Comparison of ENCODE assay signal across 1 cellular context in genomic region chr11:66688561-66689534, GRCh38.
TF ChIP-seq lines count a peak whose summit lies in the region.

No MANE protein-coding gene starts in this region.

TF ChIP-seq in SK-N-SH treated with all-trans-retinoic acid at 6 μM for 48 hours, 23 proteins besides CTCF, POLR2A, EP300 and RAD21 (continued from another document):
- TF ChIP-seq SNAI2 (CRISPR knock-in tag; IDR thresholded peaks at IDR 0.05) (no peak), ARNTL (CRISPR knock-in tag; IDR thresholded peaks at IDR 0.05; ENCODE audit: borderline replicate concordance, low read depth) (no peak), TOX (CRISPR knock-in tag; IDR thresholded peaks at IDR 0.05; ENCODE audit: borderline replicate concordance) (no peak), ZFP3 (CRISPR knock-in tag; IDR thresholded peaks at IDR 0.05) (no peak), GLIS3 (CRISPR knock-in tag; IDR thresholded peaks at IDR 0.05) (no peak), OSR1 (CRISPR knock-in tag; IDR thresholded peaks at IDR 0.05) (no peak), BACH2 (CRISPR knock-in tag; IDR thresholded peaks at IDR 0.05; ENCODE audit: borderline replicate concordance) (no peak), ZNF565 (CRISPR knock-in tag; conservative IDR thresholded peaks at IDR 0.05; ENCODE audit: low read depth) (no peak)
